ENCODE assay signal across 34 cellular contexts in the genomic region with DNA sequence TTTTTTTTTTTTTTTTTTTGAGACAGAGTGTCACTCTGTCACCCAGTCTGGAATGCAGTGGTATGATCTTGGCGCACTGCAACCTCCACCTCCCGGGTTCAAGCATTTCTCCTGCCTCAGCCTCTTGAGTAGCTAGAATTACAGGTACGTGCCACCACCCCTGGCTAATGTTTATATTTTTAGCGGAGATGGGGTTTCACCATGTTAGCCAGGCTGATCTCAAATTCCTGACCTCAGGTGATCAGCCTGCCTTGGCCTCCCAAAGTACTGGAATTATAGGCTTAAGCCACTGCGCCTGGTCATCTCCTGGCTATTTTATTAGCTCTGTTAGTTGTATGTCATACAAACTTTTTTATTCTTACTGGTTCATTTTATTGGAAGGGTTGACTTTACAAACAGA.
"Had no signal": no experiment of that assay in that cellular context is flagged by ENCODE, and none has a peak within 500 bp of the region (broad histone marks: within the 10 kb centered on the region; RNA-seq: fewer than 3 reads in every experiment).

No MANE protein-coding gene starts in this region.

- H3K4me2 ChIP-seq: KMS-11 had no signal

- H3K9me3 ChIP-seq: MG63 had no signal

- H3K9ac ChIP-seq: KMS-11 had no signal

- H3K4me3 ChIP-seq: MG63 had no signal

- H3K27ac ChIP-seq: KMS-11 had no signal

- DNase-seq: Karpas-422, Kasumi-1, KG1, MG63, MM.1S, MV-4-11, NCI-H1048, NCI-H1092, NCI-H1092 treated with DMSO at 0.1 percent for 48 hours, NCI-H1105, NCI-H1105 treated with DMSO at 0.1 percent for 48 hours, NCI-H1417, NCI-H1417 treated with DMSO at 0.1 percent for 48 hours, NCI-H1436, NCI-H1436 treated with DMSO at 0.1 percent for 48 hours, NCI-H1694, NCI-H1694 treated with DMSO at 0.1 percent for 48 hours, NCI-H187, NCI-H187 treated with DMSO at 0.1 percent for 48 hours, NCI-H1930, NCI-H2029, NCI-H2029 treated with DMSO at 0.1 percent for 48 hours, NCI-H2081, NCI-H2081 treated with DMSO at 0.1 percent for 48 hours, NCI-H2107, NCI-H2171, NCI-H2171 treated with DMSO at 0.1 percent for 48 hours, NCI-H2227 treated with DMSO at 0.1 percent for 48 hours, NCI-H226, NCI-H345, NCI-H446, NCI-H446 treated with DMSO at 0.1 percent for 48 hours, NCI-H510A had no signal

- H3K27me3 ChIP-seq: MG63 had no signal
